10 cellular contexts compared by ENCODE assay signal in genomic region chr5:135053278-135053677, GRCh38. TPM values are rescaled to one million over a fixed set of nuclear protein-coding genes. Genes with fewer than 3 reads are reported as not detected.
DNase-seq lines count a peak whose midpoint lies in the region; ATAC-seq lines count a peak whose summit lies in the region.
"Had no signal": no experiment of that assay in that cellular context is flagged by ENCODE, and none has a peak within 500 bp of the region (broad histone marks: within the 10 kb centered on the region; RNA-seq: fewer than 3 reads in every experiment).

No MANE protein-coding gene starts in this region.

- ATAC-seq in GM18499 (IDR thresholded peaks at IDR 0.05; ENCODE audit: insufficient read depth, unreplicated experiment) (peak; percentile 80), GM21367 (IDR thresholded peaks at IDR 0.05; ENCODE audit: unreplicated experiment) (peak; percentile 93), HG03378 (IDR thresholded peaks at IDR 0.05; ENCODE audit: unreplicated experiment) (peak; percentile 90), T-helper 17 cell (peak; percentile 59), T-cell (replicated peaks in 1 of 4) (no peak)

- CTCF ChIA-PET in T-cell (lab: Charles Lee) = no interaction called here

- H3K4me1 Mint-ChIP-seq in T-helper 17 cell (peaks cover 17% of the 10 kb centered on the region), T-cell (peaks cover 0 to 5% (median 0%) of the 10 kb centered on the region in 3 donors)

- DNase-seq in T-helper 17 cell (no peak), NCI-H1694 treated with DMSO at 0.1 percent for 48 hours (lab: John Stamatoyannopoulos, UW) (no peak), T-cell (no peak), NCI-H82 (lab: John Stamatoyannopoulos, UW) (no peak), SIG-M5 treated with dmso at 0.1 percent for 504 hours (lab: John Stamatoyannopoulos, UW; ENCODE audit: unreplicated experiment) (no peak)
- DNase-seq: activated naive CD4-positive, alpha-beta T cell treated with anti-CD3 and anti-CD28 coated beads, Interleukin-2, amount 10 ng/mL, durations not matched to agents 7 days and 5 days; hypothalamus had no signal

- H3K36me3 Mint-ChIP-seq in T-helper 17 cell (ENCODE audit: low read depth) (peaks cover 9% of the 10 kb centered on the region), T-cell (no peaks in the 10 kb centered on the region)
- H3K36me3 Mint-ChIP-seq: activated naive CD4-positive, alpha-beta T cell treated with anti-CD3 and anti-CD28 coated beads, Interleukin-2, amount 10 ng/mL, durations not matched to agents 7 days and 5 days had no signal

- no peaks in the 10 kb centered on the region for H3K9me3 Mint-ChIP-seq in T-cell
- H3K9me3 Mint-ChIP-seq: activated naive CD4-positive, alpha-beta T cell treated with anti-CD3 and anti-CD28 coated beads, Interleukin-2, amount 10 ng/mL, durations not matched to agents 7 days and 5 days had no signal

- H3K9me3 ChIP-seq in T-helper 17 cell (ENCODE audit: control insufficient read depth, low read length, poor library complexity, severe bottlenecking) = no peaks in the 10 kb centered on the region

- POLR2A ChIA-PET in T-cell (lab: Charles Lee) = no interaction called here

- peaks cover 91% of the 10 kb centered on the region for H3K27me3 Mint-ChIP-seq in T-helper 17 cell
- peaks cover 59 to 67% of the 10 kb centered on the region in 2 donors for H3K27me3 Mint-ChIP-seq in T-cell

- H3K27ac Mint-ChIP-seq in T-helper 17 cell (no peak overlapping the region), T-cell (no peak overlapping the region)
- H3K27ac Mint-ChIP-seq: activated naive CD4-positive, alpha-beta T cell treated with anti-CD3 and anti-CD28 coated beads, Interleukin-2, amount 10 ng/mL, durations not matched to agents 7 days and 5 days had no signal

- H3K4me3 Mint-ChIP-seq in T-helper 17 cell (no peak overlapping the region), T-cell (no peak overlapping the region)
- H3K4me3 Mint-ChIP-seq: activated naive CD4-positive, alpha-beta T cell treated with anti-CD3 and anti-CD28 coated beads, Interleukin-2, amount 10 ng/mL, durations not matched to agents 7 days and 5 days had no signal

RNA-seq across cellular contexts. Expression of gene PITX1, which starts 19.2 kb away (rescaled TPM):
- total RNA-seq in T-helper 17 cell (not detected), T-cell (under 1 TPM in 2 of 5 donors, not detected in 3; 0.32 to 0.38 TPM)

Comparison
In these comparisons a context has a peak if more than half of its experiments do, and no peak if none do; other contexts are left out.
1. ATAC-seq: peak in GM18499 (single experiment), GM21367 (single experiment), HG03378 (single experiment) and T-helper 17 cell (single experiment); none in T-cell (0 of 4).